8 cellular contexts compared by ENCODE assay signal in genomic region chr21:31731802-31732537, GRCh38. TPM values are rescaled to one million over a fixed set of nuclear protein-coding genes. Genes with fewer than 3 reads are reported as not detected.
DNase-seq lines count a peak whose midpoint lies in the region; ATAC-seq and TF ChIP-seq lines count a peak whose summit lies in the region.

A gene with protein sequence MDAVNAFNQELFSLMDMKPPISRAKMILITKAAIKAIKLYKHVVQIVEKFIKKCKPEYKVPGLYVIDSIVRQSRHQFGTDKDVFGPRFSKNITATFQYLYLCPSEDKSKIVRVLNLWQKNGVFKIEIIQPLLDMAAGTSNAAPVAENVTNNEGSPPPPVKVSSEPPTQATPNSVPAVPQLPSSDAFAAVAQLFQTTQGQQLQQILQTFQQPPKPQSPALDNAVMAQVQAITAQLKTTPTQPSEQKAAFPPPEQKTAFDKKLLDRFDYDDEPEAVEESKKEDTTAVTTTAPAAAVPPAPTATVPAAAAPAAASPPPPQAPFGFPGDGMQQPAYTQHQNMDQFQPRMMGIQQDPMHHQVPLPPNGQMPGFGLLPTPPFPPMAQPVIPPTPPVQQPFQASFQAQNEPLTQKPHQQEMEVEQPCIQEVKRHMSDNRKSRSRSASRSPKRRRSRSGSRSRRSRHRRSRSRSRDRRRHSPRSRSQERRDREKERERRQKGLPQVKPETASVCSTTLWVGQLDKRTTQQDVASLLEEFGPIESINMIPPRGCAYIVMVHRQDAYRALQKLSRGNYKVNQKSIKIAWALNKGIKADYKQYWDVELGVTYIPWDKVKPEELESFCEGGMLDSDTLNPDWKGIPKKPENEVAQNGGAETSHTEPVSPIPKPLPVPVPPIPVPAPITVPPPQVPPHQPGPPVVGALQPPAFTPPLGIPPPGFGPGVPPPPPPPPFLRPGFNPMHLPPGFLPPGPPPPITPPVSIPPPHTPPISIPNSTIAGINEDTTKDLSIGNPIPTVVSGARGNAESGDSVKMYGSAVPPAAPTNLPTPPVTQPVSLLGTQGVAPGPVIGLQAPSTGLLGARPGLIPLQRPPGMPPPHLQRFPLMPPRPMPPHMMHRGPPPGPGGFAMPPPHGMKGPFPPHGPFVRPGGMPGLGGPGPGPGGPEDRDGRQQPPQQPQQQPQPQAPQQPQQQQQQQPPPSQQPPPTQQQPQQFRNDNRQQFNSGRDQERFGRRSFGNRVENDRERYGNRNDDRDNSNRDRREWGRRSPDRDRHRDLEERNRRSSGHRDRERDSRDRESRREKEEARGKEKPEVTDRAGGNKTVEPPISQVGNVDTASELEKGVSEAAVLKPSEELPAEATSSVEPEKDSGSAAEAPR (minus strand): TSS chr21:31732118. CDS start chr21:31731692, 426 bp downstream.

- peak within 1 kb of the TSS; percentile 85 for H3K9ac ChIP-seq in endodermal cell (ENCODE audit: extremely low read depth, low read length, poor library complexity, severe bottlenecking)

- H3K4me3 ChIP-seq in endodermal cell (ENCODE audit: low read length): peak within 1 kb of the TSS; percentile 83
- H3K4me3 ChIP-seq in mesodermal cell (ENCODE audit: extremely low read depth, insufficient read depth, low read length, poor library complexity, severe bottlenecking): peak within 1 kb of the TSS; percentile 91

- peaks cover 5% of the 10 kb centered on the region for H3K4me1 ChIP-seq in endodermal cell (ENCODE audit: control insufficient read depth, insufficient read depth, low read length)
- H3K4me1 ChIP-seq in mesodermal cell (ENCODE audit: control insufficient read depth, insufficient read depth, low read length, poor library complexity, severe bottlenecking): peaks cover 14% of the 10 kb centered on the region

- no peak for TF ChIP-seq CTCF in endodermal cell (conservative IDR thresholded peaks at IDR 0.05)

- in situ Hi-C loops in Caki2 (cut with HindIII; ENCODE audit: low pct_unique_long_range_greater_than_20kb, low sequenced_read_pairs): no loop called here

- H3K36me3 ChIP-seq in endodermal cell (ENCODE audit: control insufficient read depth, insufficient read depth, low read length) (peaks cover 4% of the 10 kb centered on the region), mesodermal cell (ENCODE audit: control insufficient read depth, insufficient read depth, low read length) (peaks cover 22% of the 10 kb centered on the region)

- no peaks in the 10 kb centered on the region for H3K9me3 Mint-ChIP-seq in activated CD8-positive, alpha-beta memory T cell treated with anti-CD3 and anti-CD28 coated beads, Interleukin-2, amount 10 ng/mL, durations not matched to agents 7 days and 5 days (ENCODE audit: low read depth)
- H3K9me3 Mint-ChIP-seq in endodermal cell: no peaks in the 10 kb centered on the region

- H3K9me3 ChIP-seq in endodermal cell (ENCODE audit: control insufficient read depth, low read length) (no peaks in the 10 kb centered on the region), mesodermal cell (ENCODE audit: control insufficient read depth, low read length) (no peaks in the 10 kb centered on the region)

- H3K4me1 Mint-ChIP-seq in activated CD8-positive, alpha-beta memory T cell treated with anti-CD3 and anti-CD28 coated beads, Interleukin-2, amount 10 ng/mL, durations not matched to agents 7 days and 5 days: peaks cover 11% of the 10 kb centered on the region
- peaks cover 5% of the 10 kb centered on the region for H3K4me1 Mint-ChIP-seq in endodermal cell

- peaks cover 5% of the 10 kb centered on the region for H3K36me3 Mint-ChIP-seq in activated CD8-positive, alpha-beta memory T cell treated with anti-CD3 and anti-CD28 coated beads, Interleukin-2, amount 10 ng/mL, durations not matched to agents 7 days and 5 days
- H3K36me3 Mint-ChIP-seq in endodermal cell (ENCODE audit: low read depth): peaks cover 6% of the 10 kb centered on the region

- WGBS in endodermal cell (ENCODE audit: insufficient coverage in 1 of 2, insufficient read length in 1 of 2), 2 experiments: 0 to 3% methylated on average over 8 to 105 of the region's 105 CpGs
- WGBS in mesodermal cell (ENCODE audit: insufficient coverage in 2 of 2), 2 experiments: 0% methylated on average over 53 to 69 of the region's 105 CpGs

- peak within 1 kb of the TSS; percentile 84 for H3K4me3 Mint-ChIP-seq in activated CD8-positive, alpha-beta memory T cell treated with anti-CD3 and anti-CD28 coated beads, Interleukin-2, amount 10 ng/mL, durations not matched to agents 7 days and 5 days
- no peak within 1 kb of the TSS for H3K4me3 Mint-ChIP-seq in endodermal cell

- H3K27ac ChIP-seq in endodermal cell (ENCODE audit: low read depth, low read length): peak within 1 kb of the TSS; percentile 99
- H3K27ac ChIP-seq in mesodermal cell (ENCODE audit: low read depth, low read length, severe bottlenecking): peak within 1 kb of the TSS; percentile 96

- ATAC-seq in GM21367 (IDR thresholded peaks at IDR 0.05; ENCODE audit: unreplicated experiment): peak; percentile 78
- peak; percentile 85 for ATAC-seq in activated CD8-positive, alpha-beta memory T cell treated with anti-CD3 and anti-CD28 coated beads, Interleukin-2, amount 10 ng/mL, durations not matched to agents 7 days and 5 days

- DNase-seq in Caki2 (ENCODE audit: low read depth): peak; percentile 90
- DNase-seq in HT-29 (ENCODE audit: low spot score): peak; percentile 77
- peak; percentile 75 to 83 for DNase-seq in NOMO-1 (lab: John Stamatoyannopoulos, UW; ENCODE audit: unreplicated experiment in 2 of 2)
- peak; percentile 85 for DNase-seq in activated CD8-positive, alpha-beta memory T cell treated with anti-CD3 and anti-CD28 coated beads, Interleukin-2, amount 10 ng/mL, durations not matched to agents 7 days and 5 days
- peak; percentile 96 for DNase-seq in endodermal cell
- DNase-seq in stimulated activated CD8-positive, alpha-beta memory T cell treated with anti-CD3 and anti-CD28 coated beads, Interleukin-15, amount 100 ng/mL, for 24 hours (ENCODE audit: low read depth): peak; percentile 77

- peak within 1 kb of the TSS; percentile 78 for H3K27ac Mint-ChIP-seq in activated CD8-positive, alpha-beta memory T cell treated with anti-CD3 and anti-CD28 coated beads, Interleukin-2, amount 10 ng/mL, durations not matched to agents 7 days and 5 days
- peak within 1 kb of the TSS; percentile 88 for H3K27ac Mint-ChIP-seq in endodermal cell

- H3K27me3 Mint-ChIP-seq in activated CD8-positive, alpha-beta memory T cell treated with anti-CD3 and anti-CD28 coated beads, Interleukin-2, amount 10 ng/mL, durations not matched to agents 7 days and 5 days: no peaks in the 10 kb centered on the region
- H3K27me3 Mint-ChIP-seq in endodermal cell (ENCODE audit: insufficient read depth): peaks cover 4% of the 10 kb centered on the region

- H3K27me3 ChIP-seq in endodermal cell (ENCODE audit: control insufficient read depth, insufficient read depth, low read length, poor library complexity, severe bottlenecking): no peaks in the 10 kb centered on the region

- CTCF ChIA-PET in activated CD8-positive, alpha-beta memory T cell treated with anti-CD3 and anti-CD28 coated beads, Interleukin-2, amount 10 ng/mL, durations not matched to agents 7 days and 5 days (lab: Charles Lee): interaction anchor here (0.6 to 1.0 kb wide), 2 partner anchors 8 to 43 kb away, joined by 3 read pairs; no protein-coding TSS in a partner anchor

RNA-seq across cellular contexts. Expression of the gene that starts here (rescaled TPM):
- 0.98 and 1.9 TPM in 2 replicates for total RNA-seq in Caki2 (2014; rRNA removed; shearing (Covaris generic); ENCODE audit: low replicate concordance)
- 7.6 and 7.9 TPM in 2 replicates for total RNA-seq in HT-29 (2014; rRNA removed; shearing (Covaris generic))
- total RNA-seq in activated CD8-positive, alpha-beta memory T cell treated with anti-CD3 and anti-CD28 coated beads, Interleukin-2, amount 10 ng/mL, durations not matched to agents 7 days and 5 days: 10 to 100 TPM; 52.0 to 53.9 TPM
- total RNA-seq in endodermal cell: 10 to 100 TPM; 61.3 to 67.8 TPM
- polyA plus RNA-seq in endodermal cell (2013, experiment 1 of 2): 50.3 TPM
- 43.0 TPM for polyA plus RNA-seq in endodermal cell (2013, experiment 2 of 2)
- 30.3 TPM for polyA plus RNA-seq in mesodermal cell (2013, experiment 1 of 2)
- polyA plus RNA-seq in mesodermal cell (2013, experiment 2 of 2): 27.0 TPM

Comparison
In these comparisons a context has a peak if more than half of its experiments do, and no peak if none do; other contexts are left out.
1. Peak in every context shown above with its lines: DNase-seq, ATAC-seq, H3K4me3 ChIP-seq and H3K27ac ChIP-seq.